Comparison of ENCODE assay signal across 1 cellular context in the genomic region with DNA sequence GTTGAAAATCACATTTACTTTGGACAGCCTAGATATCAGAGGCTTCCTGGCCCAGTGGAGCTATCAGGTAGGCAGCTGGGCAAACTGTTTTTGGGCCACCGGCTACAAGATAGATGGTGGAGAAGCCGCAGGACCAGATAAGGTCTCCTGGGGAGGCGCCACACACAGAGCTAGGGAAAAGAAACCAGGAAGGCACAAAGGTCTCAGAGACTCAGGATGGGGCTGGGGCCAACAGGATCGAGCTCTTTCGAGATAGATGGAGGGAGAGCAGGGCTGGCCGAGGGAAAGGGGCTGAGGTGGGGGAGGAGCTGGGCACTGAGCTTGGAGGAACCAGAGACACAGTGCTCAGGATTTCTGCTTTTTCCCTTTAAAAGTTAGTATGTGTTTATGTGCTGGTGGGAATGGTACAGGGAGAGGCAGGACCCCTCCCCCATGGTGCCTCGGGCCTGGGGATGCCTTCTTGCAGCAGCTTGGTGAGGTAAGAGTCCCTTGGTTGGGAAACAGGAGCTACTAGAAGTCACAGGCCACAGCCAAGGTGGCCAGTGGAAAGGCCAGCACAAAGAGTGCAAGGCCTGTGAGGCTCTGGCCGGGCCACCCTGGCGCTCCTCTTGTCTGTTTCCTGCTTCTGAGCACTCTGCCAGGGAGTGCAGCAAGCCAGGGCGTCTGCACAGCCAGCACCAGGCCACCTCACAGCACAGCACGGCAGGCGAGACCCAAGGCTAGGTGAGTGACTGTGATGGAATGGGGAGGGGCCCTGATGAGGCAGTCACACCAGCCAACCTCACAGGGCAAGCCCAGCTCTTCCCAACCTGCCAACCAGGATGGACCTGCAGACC.
TF ChIP-seq lines count a peak whose summit lies in the region.

No MANE protein-coding gene starts in this region.

TF ChIP-seq in K562, 482 proteins besides CTCF, POLR2A, EP300 and RAD21 (continued from another document):
- TF ChIP-seq, protein P1, sequence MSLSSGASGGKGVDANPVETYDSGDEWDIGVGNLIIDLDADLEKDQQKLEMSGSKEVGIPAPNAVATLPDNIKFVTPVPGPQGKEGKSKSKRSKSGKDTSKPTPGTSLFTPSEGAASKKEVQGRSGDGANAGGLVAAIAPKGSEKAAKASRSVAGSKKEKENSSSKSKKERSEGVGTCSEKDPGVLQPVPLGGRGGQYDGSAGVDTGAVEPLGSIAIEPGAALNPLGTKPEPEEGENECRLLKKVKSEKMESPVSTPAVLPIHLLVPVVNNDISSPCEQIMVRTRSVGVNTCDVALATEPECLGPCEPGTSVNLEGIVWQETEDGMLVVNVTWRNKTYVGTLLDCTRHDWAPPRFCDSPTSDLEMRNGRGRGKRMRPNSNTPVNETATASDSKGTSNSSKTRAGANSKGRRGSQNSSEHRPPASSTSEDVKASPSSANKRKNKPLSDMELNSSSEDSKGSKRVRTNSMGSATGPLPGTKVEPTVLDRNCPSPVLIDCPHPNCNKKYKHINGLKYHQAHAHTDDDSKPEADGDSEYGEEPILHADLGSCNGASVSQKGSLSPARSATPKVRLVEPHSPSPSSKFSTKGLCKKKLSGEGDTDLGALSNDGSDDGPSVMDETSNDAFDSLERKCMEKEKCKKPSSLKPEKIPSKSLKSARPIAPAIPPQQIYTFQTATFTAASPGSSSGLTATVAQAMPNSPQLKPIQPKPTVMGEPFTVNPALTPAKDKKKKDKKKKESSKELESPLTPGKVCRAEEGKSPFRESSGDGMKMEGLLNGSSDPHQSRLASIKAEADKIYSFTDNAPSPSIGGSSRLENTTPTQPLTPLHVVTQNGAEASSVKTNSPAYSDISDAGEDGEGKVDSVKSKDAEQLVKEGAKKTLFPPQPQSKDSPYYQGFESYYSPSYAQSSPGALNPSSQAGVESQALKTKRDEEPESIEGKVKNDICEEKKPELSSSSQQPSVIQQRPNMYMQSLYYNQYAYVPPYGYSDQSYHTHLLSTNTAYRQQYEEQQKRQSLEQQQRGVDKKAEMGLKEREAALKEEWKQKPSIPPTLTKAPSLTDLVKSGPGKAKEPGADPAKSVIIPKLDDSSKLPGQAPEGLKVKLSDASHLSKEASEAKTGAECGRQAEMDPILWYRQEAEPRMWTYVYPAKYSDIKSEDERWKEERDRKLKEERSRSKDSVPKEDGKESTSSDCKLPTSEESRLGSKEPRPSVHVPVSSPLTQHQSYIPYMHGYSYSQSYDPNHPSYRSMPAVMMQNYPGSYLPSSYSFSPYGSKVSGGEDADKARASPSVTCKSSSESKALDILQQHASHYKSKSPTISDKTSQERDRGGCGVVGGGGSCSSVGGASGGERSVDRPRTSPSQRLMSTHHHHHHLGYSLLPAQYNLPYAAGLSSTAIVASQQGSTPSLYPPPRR (CRISPR knock-in tag; IDR thresholded peaks at IDR 0.05; ENCODE audit: borderline replicate concordance): no peak
